Comparison of ENCODE assay signal across 8 cellular contexts in the genomic region with DNA sequence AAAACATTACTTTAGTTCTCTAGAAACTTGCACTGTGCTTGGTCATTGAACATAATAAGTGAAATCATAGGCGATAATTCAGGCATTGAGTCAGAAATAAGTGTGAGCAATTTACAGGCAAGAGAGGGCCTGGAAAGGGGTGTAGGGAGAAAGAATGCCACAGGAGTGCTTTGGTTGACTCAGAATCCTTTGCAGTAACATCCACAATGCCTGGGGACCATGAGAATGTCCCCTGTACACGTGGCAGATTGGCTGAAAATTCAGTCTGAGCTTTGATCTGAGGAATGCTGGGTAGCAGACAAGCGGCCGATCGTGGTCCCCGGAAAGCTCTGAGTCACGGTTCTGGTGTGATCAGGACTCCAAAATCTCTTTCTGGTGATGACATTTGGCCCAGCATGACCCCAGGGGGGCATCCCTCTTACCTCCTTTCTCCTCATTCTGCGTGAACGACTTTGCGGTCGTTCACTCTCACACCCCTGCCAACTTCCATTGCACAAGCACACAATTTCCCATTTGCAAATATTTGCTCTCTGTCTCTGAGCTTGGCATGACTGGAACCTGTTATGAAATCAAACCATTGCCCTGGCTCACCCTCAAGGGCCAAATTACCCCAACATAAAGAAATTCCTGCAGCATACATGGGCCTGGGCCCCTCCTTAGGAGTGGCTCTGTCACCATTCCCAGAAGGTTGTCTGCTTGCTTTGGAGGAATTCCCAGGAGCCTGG.
DNase-seq lines count a peak whose midpoint lies in the region; ATAC-seq, FAIRE-seq and TF ChIP-seq lines count a peak whose summit lies in the region.
"Had no signal": no experiment of that assay in that cellular context is flagged by ENCODE, and none has a peak within 500 bp of the region (broad histone marks: within the 10 kb centered on the region; RNA-seq: fewer than 3 reads in every experiment).

No MANE protein-coding gene starts in this region.

- no peaks in the 10 kb centered on the region for H3K27me3 ChIP-seq in thoracic aorta (replicated peaks; ENCODE audit: insufficient read depth)

- H3K4me3 ChIP-seq in thoracic aorta: peak overlapping the region; percentile 49

- peaks cover 15 to 44% of the 10 kb centered on the region in 2 donors for H3K4me1 ChIP-seq in thoracic aorta (ENCODE audit: control insufficient read depth in 1 of 2, low read depth in 2 of 2)

- peak overlapping the region; percentile 51 for H3K27ac ChIP-seq in VCaP
- H3K27ac ChIP-seq in thoracic aorta: peak overlapping the region; percentile 60 to 75

- H3K9me3 ChIP-seq in thoracic aorta: no peaks in the 10 kb centered on the region

- no peaks in the 10 kb centered on the region for H3K36me3 ChIP-seq in thoracic aorta

- peak; percentile 86 for DNase-seq in HS-5 (ENCODE audit: low read depth)
- peak; percentile 69 for DNase-seq in hepatic stellate cell (ENCODE audit: low spot score)
- DNase-seq in thoracic aorta (ENCODE audit: low spot score): peak; percentile 56
- DNase-seq in GM19239 (ENCODE audit: insufficient read length, low spot score): no peak
- DNase-seq in NCI-H1048 (lab: John Stamatoyannopoulos, UW): no peak
- DNase-seq: activated CD4-positive, alpha-beta T cell treated with anti-CD3 and anti-CD28 coated beads, Interleukin-2, amount 50 U/mL, for 4 hours had no signal

- ATAC-seq in thoracic aorta (ENCODE audit: insufficient number of reproducible peaks, low FRiP score, low read depth) (peak; percentile 49), GM21529 (IDR thresholded peaks at IDR 0.05; ENCODE audit: unreplicated experiment) (no peak)

- TF ChIP-seq CTCF in VCaP (conservative IDR thresholded peaks at IDR 0.05) (no peak), thoracic aorta (IDR thresholded peaks at IDR 0.05) (no peak)

- FAIRE-seq in GM19239 (lab: Jason Lieb, UNC): no peak

Comparison
In these comparisons a context has a peak if more than half of its experiments do, and no peak if none do; other contexts are left out.
1. DNase-seq: peak in HS-5 (single experiment), hepatic stellate cell (single experiment) and thoracic aorta (single experiment); none in GM19239 (single experiment) and NCI-H1048 (single experiment).